Comparison of ENCODE assay signal across 8 cellular contexts in genomic region chr5:180809403-180810209, GRCh38. TPM values are rescaled to one million over a fixed set of nuclear protein-coding genes. Genes with fewer than 3 reads are reported as not detected.
DNase-seq lines count a peak whose midpoint lies in the region; ATAC-seq and TF ChIP-seq lines count a peak whose summit lies in the region.

No MANE protein-coding gene starts in this region.

- H3K27ac Mint-ChIP-seq in central memory CD8-positive, alpha-beta T cell (ENCODE audit: low read depth) = peak overlapping the region; percentile 95

- ATAC-seq in GM18907 (IDR thresholded peaks at IDR 0.05; ENCODE audit: unreplicated experiment) (peak; percentile 65), HG03135 (IDR thresholded peaks at IDR 0.05; ENCODE audit: unreplicated experiment) (peak; percentile 51)
- peak; percentile 74 for ATAC-seq in central memory CD8-positive, alpha-beta T cell (replicated peaks; ENCODE audit: extremely low read depth, poor library complexity, severe bottlenecking)

- H3K27me3 ChIP-seq in kidney epithelial cell (ENCODE audit: control insufficient read depth, insufficient read depth, low read length) = no peaks in the 10 kb centered on the region

- TF ChIP-seq CTCF in AG09309 (IDR thresholded peaks at IDR 0.05; ENCODE audit: control insufficient read depth, insufficient read depth, low read depth, low read length, missing control alignments) (no peak), VCaP (conservative IDR thresholded peaks at IDR 0.05) (no peak), kidney epithelial cell (IDR thresholded peaks at IDR 0.05; ENCODE audit: insufficient read depth, low read length, poor library complexity, severe bottlenecking) (no peak)

- H3K27ac ChIP-seq in VCaP = peak overlapping the region; percentile 99

- no peak for DNase-seq in AG09309 (ENCODE audit: low read depth)
- DNase-seq in NCI-H2196 (lab: John Stamatoyannopoulos, UW; ENCODE audit: unreplicated experiment) = peak; percentile 73
- peak; percentile 85 to 91 for DNase-seq in central memory CD8-positive, alpha-beta T cell (ENCODE audit: low spot score in 2 of 2)
- no peak for DNase-seq in kidney epithelial cell (ENCODE audit: low read depth)
- DNase-seq in stimulated activated CD4-positive, alpha-beta T cell treated with anti-CD3 and anti-CD28 coated beads, Interleukin-15, amount 100 ng/mL, for 1 hour (ENCODE audit: low read depth in 1 of 2, low spot score in 1 of 2) = peak; percentile 61 to 72

- H3K36me3 Mint-ChIP-seq in central memory CD8-positive, alpha-beta T cell (ENCODE audit: insufficient read depth) = peaks cover 23% of the 10 kb centered on the region

- peaks cover 1% of the 10 kb centered on the region for H3K36me3 ChIP-seq in kidney epithelial cell (ENCODE audit: control insufficient read depth, insufficient read depth, low read length)

- H3K9me3 Mint-ChIP-seq in central memory CD8-positive, alpha-beta T cell = no peaks in the 10 kb centered on the region

- H3K4me3 ChIP-seq in AG09309 (ENCODE audit: control insufficient read depth, low read depth, low read length) (peak overlapping the region; percentile 86), kidney epithelial cell (ENCODE audit: low read depth, low read length) (peak overlapping the region; percentile 61)

- peak overlapping the region; percentile 75 for H3K4me3 Mint-ChIP-seq in central memory CD8-positive, alpha-beta T cell

- H3K4me1 Mint-ChIP-seq in central memory CD8-positive, alpha-beta T cell = peaks cover 62% of the 10 kb centered on the region

- H3K27me3 Mint-ChIP-seq in central memory CD8-positive, alpha-beta T cell = no peaks in the 10 kb centered on the region

RNA-seq across cellular contexts. Expression of gene MGAT1, which starts 7.0 kb away (rescaled TPM):
- 88.5 and 95.4 TPM in 2 replicates for total RNA-seq in kidney epithelial cell

RNA-seq across cellular contexts. Expression of gene ZFP62, which starts 51.5 kb away (rescaled TPM):
- total RNA-seq in kidney epithelial cell = 26.0 and 31.1 TPM in 2 replicates

Comparison
In these comparisons a context has a peak if more than half of its experiments do, and no peak if none do; other contexts are left out.
1. DNase-seq: peak in NCI-H2196 (single experiment), central memory CD8-positive, alpha-beta T cell (2 of 2) and stimulated activated CD4-positive, alpha-beta T cell treated with anti-CD3 and anti-CD28 coated beads, Interleukin-15, amount 100 ng/mL, for 1 hour (2 of 2); none in AG09309 (single experiment) and kidney epithelial cell (single experiment).
2. Peak in every context shown above with its lines, with median percentiles within 50 percentile points of each other: ATAC-seq.